1 cellular context compared by ENCODE assay signal in genomic region chr1:248897412-248898337, GRCh38.
TF ChIP-seq lines count a peak whose summit lies in the region.

No MANE protein-coding gene starts in this region.

TF ChIP-seq in WTC11, 78 proteins besides CTCF, POLR2A, EP300 and RAD21 (continued from another document):
- TF ChIP-seq, protein P1, sequence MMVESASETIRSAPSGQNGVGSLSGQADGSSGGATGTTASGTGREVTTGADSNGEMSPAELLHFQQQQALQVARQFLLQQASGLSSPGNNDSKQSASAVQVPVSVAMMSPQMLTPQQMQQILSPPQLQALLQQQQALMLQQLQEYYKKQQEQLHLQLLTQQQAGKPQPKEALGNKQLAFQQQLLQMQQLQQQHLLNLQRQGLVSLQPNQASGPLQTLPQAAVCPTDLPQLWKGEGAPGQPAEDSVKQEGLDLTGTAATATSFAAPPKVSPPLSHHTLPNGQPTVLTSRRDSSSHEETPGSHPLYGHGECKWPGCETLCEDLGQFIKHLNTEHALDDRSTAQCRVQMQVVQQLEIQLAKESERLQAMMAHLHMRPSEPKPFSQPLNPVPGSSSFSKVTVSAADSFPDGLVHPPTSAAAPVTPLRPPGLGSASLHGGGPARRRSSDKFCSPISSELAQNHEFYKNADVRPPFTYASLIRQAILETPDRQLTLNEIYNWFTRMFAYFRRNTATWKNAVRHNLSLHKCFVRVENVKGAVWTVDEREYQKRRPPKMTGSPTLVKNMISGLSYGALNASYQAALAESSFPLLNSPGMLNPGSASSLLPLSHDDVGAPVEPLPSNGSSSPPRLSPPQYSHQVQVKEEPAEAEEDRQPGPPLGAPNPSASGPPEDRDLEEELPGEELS (CRISPR knock-in tag; IDR thresholded peaks at IDR 0.05): no peak
